13 cellular contexts compared by ENCODE assay signal in the genomic region with DNA sequence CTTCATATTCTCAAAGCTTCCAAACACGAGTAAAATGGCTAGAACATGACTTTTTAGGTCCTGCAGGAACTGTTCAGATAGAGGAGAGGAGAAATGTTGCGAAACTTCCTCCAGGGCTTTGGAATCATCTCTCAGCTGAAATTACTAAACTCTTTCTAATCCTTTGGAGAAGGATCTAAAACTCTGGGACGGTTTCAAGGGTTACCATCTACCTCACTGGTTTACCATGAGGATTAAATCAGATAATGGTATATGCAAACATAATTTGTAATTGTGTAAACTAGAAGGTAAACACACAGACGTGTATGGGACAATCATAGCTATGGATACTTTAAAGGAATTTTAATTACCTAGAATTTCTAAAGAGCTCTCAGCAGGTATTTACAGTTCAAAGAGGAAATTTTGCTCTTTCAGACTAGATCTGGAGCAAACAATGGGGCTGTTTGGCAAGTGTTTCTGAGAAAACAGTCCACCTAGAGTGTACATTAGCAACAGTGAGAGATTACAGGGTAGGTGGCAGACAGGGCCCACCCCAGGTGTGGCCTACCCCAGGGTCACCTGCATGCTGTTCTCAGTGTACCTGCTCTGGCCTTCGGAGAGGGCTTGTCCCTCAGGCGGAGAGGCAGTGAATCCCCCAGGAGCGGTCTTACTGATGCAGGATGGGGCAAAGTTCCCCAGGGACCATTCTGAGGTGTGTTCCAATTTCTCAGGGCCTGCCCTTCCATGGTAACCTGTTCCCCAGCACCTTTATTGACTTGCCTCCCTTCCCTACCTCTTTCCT.
DNase-seq lines count a peak whose midpoint lies in the region; ATAC-seq and TF ChIP-seq lines count a peak whose summit lies in the region.
"Had no signal": no experiment of that assay in that cellular context is flagged by ENCODE, and none has a peak within 500 bp of the region (broad histone marks: within the 10 kb centered on the region; RNA-seq: fewer than 3 reads in every experiment).

No MANE protein-coding gene starts in this region.

- intact Hi-C loops in CD8-positive, alpha-beta T cell (cut with DNase I, micrococcal nuclease) = loop anchor here in 1 of 2 experiments (10.0 kb wide), 1 partner anchor 378 kb away; no protein-coding TSS in a partner anchor
- intact Hi-C loops in colonic mucosa (cut with DNase I) = no loop called here

- H3K36me3 ChIP-seq in CD8-positive, alpha-beta T cell (ENCODE audit: insufficient read depth, low read length) = no peaks in the 10 kb centered on the region
- H3K36me3 ChIP-seq in KOPT-K1 (ENCODE audit: insufficient read depth, low read length) = no peaks in the 10 kb centered on the region
- H3K36me3 ChIP-seq in colonic mucosa = no peaks in the 10 kb centered on the region
- H3K36me3 ChIP-seq: cardiac muscle cell, tibial artery had no signal

- no peak for DNase-seq in CD8-positive, alpha-beta T cell
- DNase-seq in colonic mucosa (peak; percentile 86), naive B cell (no peak), NCI-H1092 (lab: John Stamatoyannopoulos, UW) (no peak), HPDE6-E6E7 (ENCODE audit: extremely low spot score) (no peak), NCI-H2107 treated with DMSO at 0.1 percent for 48 hours (lab: John Stamatoyannopoulos, UW; ENCODE audit: unreplicated experiment) (no peak), NK-92 (lab: John Stamatoyannopoulos, UW; ENCODE audit: unreplicated experiment) (no peak)
- DNase-seq: DND-41; hippocampal formation; stimulated activated CD4-positive, alpha-beta T cell treated with anti-CD3 and anti-CD28 coated beads, Interleukin-2, amount 100 ng/mL, for 48 hours had no signal

- no peak overlapping the region for H3K27ac ChIP-seq in CD8-positive, alpha-beta T cell (ENCODE audit: low read depth, low read length)
- H3K27ac ChIP-seq in KOPT-K1 (ENCODE audit: low read depth, low read length, poor library complexity, severe bottlenecking) (peak overlapping the region; percentile 78), colonic mucosa (peak overlapping the region; percentile 33)
- H3K27ac ChIP-seq: cardiac muscle cell, tibial artery had no signal

- no peaks in the 10 kb centered on the region for H3K27me3 Mint-ChIP-seq in CD8-positive, alpha-beta T cell (ENCODE audit: low read depth)
- H3K27me3 Mint-ChIP-seq in naive B cell = no peaks in the 10 kb centered on the region

- no peak overlapping the region for H3K4me3 Mint-ChIP-seq in CD8-positive, alpha-beta T cell
- peak overlapping the region in 5 of 8 donors; percentile 27 to 92 (median 51) for H3K4me3 Mint-ChIP-seq in naive B cell

- TF ChIP-seq CTCF in CD8-positive, alpha-beta T cell (IDR thresholded peaks at IDR 0.05) = no peak
- TF ChIP-seq CTCF in colonic mucosa (IDR thresholded peaks at IDR 0.05) = no peak

- peak overlapping the region; percentile 39 for H3K27ac Mint-ChIP-seq in CD8-positive, alpha-beta T cell
- peak overlapping the region in 4 of 6 donors; percentile 15 to 90 (median 80) for H3K27ac Mint-ChIP-seq in naive B cell

- ATAC-seq in CD8-positive, alpha-beta T cell = no peak
- ATAC-seq in naive B cell (ENCODE audit: low read depth in 2 of 2) = no peak

- CTCF ChIA-PET in CD8-positive, alpha-beta T cell (lab: Charles Lee) = interaction anchor here (0.6 to 5.9 kb wide), 4 partner anchors 58 to 599 kb away, joined by 3 to 34 read pairs (median 5); partner anchors contain the start of gene FUT8

- H3K9me3 Mint-ChIP-seq in CD8-positive, alpha-beta T cell = no peaks in the 10 kb centered on the region
- H3K9me3 Mint-ChIP-seq in naive B cell = peaks cover 0 to 3% (median 0%) of the 10 kb centered on the region in 7 donors

- H3K9me3 ChIP-seq in CD8-positive, alpha-beta T cell (ENCODE audit: low read length) = no peaks in the 10 kb centered on the region
- H3K9me3 ChIP-seq in KOPT-K1 (ENCODE audit: insufficient read depth, low read length, poor library complexity, severe bottlenecking) (no peaks in the 10 kb centered on the region), colonic mucosa (no peaks in the 10 kb centered on the region)
- H3K9me3 ChIP-seq: tibial artery had no signal

- H3K27me3 ChIP-seq in CD8-positive, alpha-beta T cell (ENCODE audit: insufficient read depth, low read length) = no peaks in the 10 kb centered on the region
- no peaks in the 10 kb centered on the region for H3K27me3 ChIP-seq in colonic mucosa
- H3K27me3 ChIP-seq: cardiac muscle cell, tibial artery had no signal

- H3K9ac ChIP-seq in colonic mucosa (ENCODE audit: low read depth in 2 of 2, low read length in 2 of 2) = peak overlapping the region in 1 of 2 donors; percentile 46

- POLR2A ChIA-PET in CD8-positive, alpha-beta T cell (lab: Charles Lee) = interaction anchor here (0.9 kb wide), 1 partner anchor 184 kb away, joined by 3 read pairs; no protein-coding TSS in a partner anchor

- no peaks in the 10 kb centered on the region for H3K36me3 Mint-ChIP-seq in CD8-positive, alpha-beta T cell
- peaks cover 0 to 6% of the 10 kb centered on the region in 2 donors for H3K36me3 Mint-ChIP-seq in naive B cell

- H3K4me1 Mint-ChIP-seq in CD8-positive, alpha-beta T cell (ENCODE audit: low read depth) = peaks cover 35% of the 10 kb centered on the region
- H3K4me1 Mint-ChIP-seq in naive B cell = peaks cover 69 to 85% (median 81%) of the 10 kb centered on the region in 3 donors

- no peak overlapping the region for H3K4me3 ChIP-seq in CD8-positive, alpha-beta T cell (ENCODE audit: low read depth, low read length)
- no peak overlapping the region for H3K4me3 ChIP-seq in colonic mucosa
- H3K4me3 ChIP-seq: cardiac muscle cell, tibial artery had no signal

- peaks cover 13% of the 10 kb centered on the region for H3K4me1 ChIP-seq in CD8-positive, alpha-beta T cell (ENCODE audit: insufficient read depth, low read length)
- no peaks in the 10 kb centered on the region for H3K4me1 ChIP-seq in colonic mucosa
